ENCODE assay signal across 17 cellular contexts in the genomic region with DNA sequence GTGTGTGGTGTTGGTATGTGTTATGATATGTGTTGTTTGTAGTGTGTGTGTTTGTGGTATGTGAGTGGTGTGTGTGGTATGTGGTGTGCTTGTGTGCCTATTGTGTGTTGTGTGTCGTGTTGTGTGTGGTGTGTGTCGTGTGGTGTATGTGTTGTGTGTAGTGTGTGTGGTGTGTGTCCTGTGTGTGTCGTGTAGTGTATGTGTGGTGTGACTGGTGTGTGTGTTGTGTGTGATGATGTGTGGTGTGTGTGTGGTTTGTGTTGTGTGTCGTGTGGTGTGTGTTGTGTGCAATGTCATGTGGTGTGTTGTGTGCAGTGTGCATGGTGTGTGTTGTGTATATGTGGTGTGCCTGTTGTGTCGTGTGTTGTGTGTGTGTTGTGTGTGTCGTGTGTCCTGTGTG.
DNase-seq lines count a peak whose midpoint lies in the region; ATAC-seq, FAIRE-seq and TF ChIP-seq lines count a peak whose summit lies in the region.
"Had no signal": no experiment of that assay in that cellular context is flagged by ENCODE, and none has a peak within 500 bp of the region (broad histone marks: within the 10 kb centered on the region; RNA-seq: fewer than 3 reads in every experiment).

No MANE protein-coding gene starts in this region.

- H3K9me1 ChIP-seq in K562 (ENCODE audit: control insufficient read depth, insufficient read depth, low read length) = peaks cover 2% of the 10 kb centered on the region

- no peak for FAIRE-seq in HepG2 (lab: Jason Lieb, UNC)
- FAIRE-seq in K562 (lab: Jason Lieb, UNC) = no peak
- FAIRE-seq: A204.1 had no signal

- BruUV-seq in HepG2 (replicated peaks; lab: Mats Ljungman, UMichigan) (no TSS peak), K562 (replicated peaks; lab: Mats Ljungman, UMichigan) (no TSS peak)

- H3K4me1 ChIP-seq in HepG2 (ENCODE audit: insufficient read depth, low read length) (no peaks in the 10 kb centered on the region), right lobe of liver (no peaks in the 10 kb centered on the region), K562 (replicated peaks in 1 of 2; ENCODE audit: control insufficient read depth in 2 of 2, insufficient read depth in 2 of 2, low read length in 2 of 2) (peaks cover 0 to 5% of the 10 kb centered on the region in 2 experiments; a peak in 1 of 5 replicates)
- H3K4me1 ChIP-seq: BE2C had no signal

- H4K20me1 ChIP-seq in HepG2 (ENCODE audit: insufficient read depth, low read length) (no peaks in the 10 kb centered on the region), K562 (replicated peaks; ENCODE audit: control insufficient read depth, insufficient read depth, low read length) (0 out of 2 replicates have a peak, but pooled peaks cover 15% of the 10 kb centered on the region)

- intact Hi-C loops in HepG2 (cut with micrococcal nuclease; ENCODE audit: unreplicated experiment) (no loop called here), right lobe of liver (cut with DNase I) (no loop called here), K562 (cut with micrococcal nuclease) (no loop called here)

- H3K9ac ChIP-seq in HepG2 (ENCODE audit: insufficient read depth, low read depth, low read length) (no peak overlapping the region), K562 (ENCODE audit: insufficient read depth in 1 of 2, low read depth in 2 of 2, low read length in 2 of 2) (no peak overlapping the region)

- ATAC-seq in HepG2 (no peak), right lobe of liver (no peak), K562 (no peak), GM21381 (IDR thresholded peaks at IDR 0.05; ENCODE audit: unreplicated experiment) (no peak), HG02610 (IDR thresholded peaks at IDR 0.05; ENCODE audit: unreplicated experiment) (no peak)
- ATAC-seq: GM12878 had no signal

- TF ChIP-seq EP300 in HepG2 (IDR thresholded peaks at IDR 0.05; ENCODE audit: low read depth in 2 of 2, low read length in 2 of 2) (no peak), HepG2 (CRISPR knock-in tag; IDR thresholded peaks at IDR 0.05; ENCODE audit: borderline replicate concordance) (no peak), K562 (IDR thresholded peaks at IDR 0.05; ENCODE audit: low read length) (no peak)

- H3K27ac ChIP-seq in HepG2 (ENCODE audit: extremely low read length, insufficient read depth, low read length) (no peak overlapping the region), right lobe of liver (no peak overlapping the region), K562 (ENCODE audit: extremely low read depth, low read depth, low read length) (no peak overlapping the region)
- H3K27ac ChIP-seq: C4-2B had no signal

- TF ChIP-seq CTCF in HepG2 (CRISPR knock-in tag; IDR thresholded peaks at IDR 0.05) = no peak
- TF ChIP-seq CTCF in right lobe of liver (IDR thresholded peaks at IDR 0.05) = no peak
- TF ChIP-seq CTCF in K562 (IDR thresholded peaks at IDR 0.05 in 2 of 3, conservative IDR thresholded peaks at IDR 0.05 in 1 of 3; ENCODE audit: insufficient read depth in 2 of 3, low read depth in 1 of 3, low read length in 3 of 3) = no peak

- H3K9me3 ChIP-seq in HepG2 (ENCODE audit: low read length) = no peaks in the 10 kb centered on the region
- H3K9me3 ChIP-seq in right lobe of liver = no peaks in the 10 kb centered on the region
- peaks cover 7% of the 10 kb centered on the region; the same call in 1 of the 2 replicates for H3K9me3 ChIP-seq in K562 (replicated peaks; ENCODE audit: control insufficient read depth, insufficient read depth, low read depth, low read length)
- H3K9me3 ChIP-seq: BE2C had no signal

- CTCF ChIA-PET in HepG2 (lab: Yijun Ruan, JAX; ENCODE audit: low intra/inter-chr PET ratio, low total read pairs) = no interaction called here
- CTCF ChIA-PET in K562 (lab: Yijun Ruan, JAX; ENCODE audit: low intra/inter-chr PET ratio) = no interaction called here

- no peak for DNase-seq in HepG2 (ENCODE audit: low spot score)
- no peak for DNase-seq in right lobe of liver
- no peak for DNase-seq in K562 (ENCODE audit: extremely low read depth in 1 of 4, low spot score in 3 of 4)
- peak; percentile 5 for DNase-seq in mesenteric fat pad (ENCODE audit: low spot score)
- DNase-seq in ureter (ENCODE audit: low spot score) = peak; percentile 1
- DNase-seq in hypothalamus (lab: John Stamatoyannopoulos, UW) = no peak
- DNase-seq: BE2C; CD4-positive, alpha-beta memory T cell; DMS79; GOT3; HCEC 1CT; KBM-7 had no signal

- no peak for TF ChIP-seq RAD21 in HepG2 (CRISPR knock-in tag; IDR thresholded peaks at IDR 0.05)
- TF ChIP-seq RAD21 in K562 (CRISPR knock-in tag; conservative IDR thresholded peaks at IDR 0.05 in 1 of 2, IDR thresholded peaks at IDR 0.05 in 1 of 2) = no peak

- H2AFZ ChIP-seq in HepG2 (ENCODE audit: low read length) (no peak overlapping the region), K562 (ENCODE audit: low read depth, low read length) (no peak overlapping the region)

- H3K4me3 ChIP-seq in HepG2 (replicated peaks in 1 of 3; ENCODE audit: insufficient read depth in 1 of 3, low read depth in 2 of 3, low read length in 3 of 3) (no peak overlapping the region), right lobe of liver (no peak overlapping the region), K562 (no peak overlapping the region)
- H3K4me3 ChIP-seq: GM12878 had no signal

- 72% methylated on average over 6 of the region's 6 CpGs for WGBS in HepG2 (ENCODE audit: low lambda C conversion rate)
- 83% methylated on average over 5 of the region's 6 CpGs for WGBS in right lobe of liver (ENCODE audit: insufficient coverage, low coverage, low lambda C conversion rate, missing lambda C conversion rate)
- WGBS in K562 (ENCODE audit: insufficient coverage, low coverage, missing lambda C conversion rate) = 2% methylated on average over 6 of the region's 6 CpGs

- H3K4me2 ChIP-seq in HepG2 (ENCODE audit: low read depth, low read length) = no peak overlapping the region
- no peak overlapping the region for H3K4me2 ChIP-seq in K562 (ENCODE audit: insufficient read depth, low read length)

- in situ Hi-C loops in HepG2 (cut with HindIII; ENCODE audit: extremely low pct_ligation_motif_present, low pct_unique_long_range_greater_than_20kb) (no loop called here), K562 (cut with MboI) (no loop called here)

- no peaks in the 10 kb centered on the region for H3K36me3 ChIP-seq in HepG2 (replicated peaks in 1 of 2; ENCODE audit: control insufficient read depth in 1 of 2, insufficient read depth in 2 of 2, low read length in 2 of 2)
- H3K36me3 ChIP-seq in right lobe of liver = no peaks in the 10 kb centered on the region
- H3K36me3 ChIP-seq in K562 (ENCODE audit: control insufficient read depth, insufficient read depth, low read length) = no peaks in the 10 kb centered on the region
- H3K36me3 ChIP-seq: BE2C had no signal

- H3K79me2 ChIP-seq in HepG2 (ENCODE audit: insufficient read depth, low read length) (no peaks in the 10 kb centered on the region), K562 (ENCODE audit: control insufficient read depth, insufficient read depth, low read length) (no peaks in the 10 kb centered on the region)

- POLR2A ChIA-PET in HepG2 (lab: Yijun Ruan, JAX) (no interaction called here), K562 (lab: Yijun Ruan, JAX) (no interaction called here)

- peaks cover 8 to 39% of the 10 kb centered on the region in 2 experiments; a peak in 4 of 5 replicates for H3K27me3 ChIP-seq in HepG2 (ENCODE audit: control insufficient read depth in 1 of 2, insufficient read depth in 2 of 2, low read length in 2 of 2)
- no peaks in the 10 kb centered on the region for H3K27me3 ChIP-seq in right lobe of liver
- H3K27me3 ChIP-seq in K562 (ENCODE audit: control insufficient read depth in 2 of 2, insufficient read depth in 2 of 2, low read length in 2 of 2) = peaks cover 41 to 71% of the 10 kb centered on the region in 2 experiments
- H3K27me3 ChIP-seq: BE2C had no signal

- no peak for TF ChIP-seq POLR2A in HepG2 (IDR thresholded peaks at IDR 0.05; ENCODE audit: insufficient read depth in 1 of 2, low read depth in 2 of 2, low read length in 2 of 2)
- TF ChIP-seq POLR2A in right lobe of liver (IDR thresholded peaks at IDR 0.05) = no peak
- TF ChIP-seq POLR2A in K562 (conservative IDR thresholded peaks at IDR 0.05) = no peak

TF ChIP-seq in HepG2, 621 proteins besides CTCF, POLR2A, EP300 and RAD21 (continues in another document):
- TF ChIP-seq NR2F1 (CRISPR knock-in tag; IDR thresholded peaks at IDR 0.05) = no peak
- TF ChIP-seq RARG (CRISPR knock-in tag; IDR thresholded peaks at IDR 0.05; ENCODE audit: low read depth) = no peak
- no peak for TF ChIP-seq MYPOP (CRISPR knock-in tag; IDR thresholded peaks at IDR 0.05)
- TF ChIP-seq ZSCAN21 (CRISPR knock-in tag; IDR thresholded peaks at IDR 0.05; ENCODE audit: borderline replicate concordance) = no peak

TF ChIP-seq in K562, 482 proteins besides CTCF, POLR2A, EP300 and RAD21 (continues in another document):
- TF ChIP-seq OTX1 (CRISPR knock-in tag; IDR thresholded peaks at IDR 0.05) (0 out of 2 replicates have a peak, but pooled peaks have one; percentile 68), ZNF165 (CRISPR knock-in tag; IDR thresholded peaks at IDR 0.05; ENCODE audit: borderline replicate concordance) (no peak), XRCC5 (IDR thresholded peaks at IDR 0.05; ENCODE audit: low read depth, low read length) (no peak), ELF4 (CRISPR knock-in tag; IDR thresholded peaks at IDR 0.05) (0 out of 2 replicates have a peak, but pooled peaks have one; percentile 22), MCM5 (IDR thresholded peaks at IDR 0.05; ENCODE audit: low read depth) (no peak), ZNF121 (CRISPR knock-in tag; conservative IDR thresholded peaks at IDR 0.05) (no peak), ZNF124 (CRISPR knock-in tag; IDR thresholded peaks at IDR 0.05) (no peak), HBP1 (CRISPR knock-in tag; IDR thresholded peaks at IDR 0.05) (peak; percentile 69; the same call in 1 of the 2 replicates)

Comparison
In these comparisons a context has a peak if more than half of its experiments do, and no peak if none do; other contexts are left out.
1. DNase-seq: peak in mesenteric fat pad (single experiment) and ureter (single experiment); none in HepG2 (single experiment), right lobe of liver (0 of 3), K562 (0 of 4) and hypothalamus (0 of 51).
2. Of the 241 proteins assayed by ChIP-seq in both HepG2 and K562: peak only in HepG2: none; only in K562: ELF4, HBP1, NFIC, PHF20 and ZBTB26; in both: none; in neither: 235; mixed calls (peak in some experiments, not most) for 1.